26 cellular contexts compared by ENCODE assay signal in genomic region chr13:87903568-87903967, GRCh38.
"Had no signal": no experiment of that assay in that cellular context is flagged by ENCODE, and none has a peak within 500 bp of the region (broad histone marks: within the 10 kb centered on the region; RNA-seq: fewer than 3 reads in every experiment).

No MANE protein-coding gene starts in this region.

- H3K27me3 ChIP-seq: sigmoid colon, spleen, suprapubic skin, tibial artery, upper lobe of right lung had no signal

- H3K9me3 Mint-ChIP-seq: stimulated activated naive CD8-positive, alpha-beta T cell treated with anti-CD3 and anti-CD28 coated beads, Interleukin-15, Interleukin-2, amounts not matched to agents 100 ng/mL and 50 ng/mL, for 24 hours had no signal

- H3K36me3 ChIP-seq: left ventricle myocardium inferior, sigmoid colon, spleen, suprapubic skin, thoracic aorta, tibial artery, upper lobe of right lung had no signal

- H3K4me1 Mint-ChIP-seq: immature natural killer cell; naive thymus-derived CD4-positive, alpha-beta T cell; stimulated activated effector memory CD8-positive, alpha-beta T cell treated with anti-CD3 and anti-CD28 coated beads, Interleukin-12 subunit alpha, Interleukin-12 subunit beta, amount 100 ng/mL, for 72 hours had no signal

- H3K36me3 Mint-ChIP-seq: immature natural killer cell; naive thymus-derived CD4-positive, alpha-beta T cell; stimulated activated effector memory CD8-positive, alpha-beta T cell treated with anti-CD3 and anti-CD28 coated beads, Interleukin-12 subunit alpha, Interleukin-12 subunit beta, amount 100 ng/mL, for 72 hours had no signal

- H3K4me1 ChIP-seq: left ventricle myocardium inferior, sigmoid colon, spleen, suprapubic skin, tibial artery, upper lobe of right lung had no signal

- ATAC-seq: mucosa of descending colon; naive thymus-derived CD4-positive, alpha-beta T cell; natural killer cell treated with Interleukin-12 subunit alpha and Interleukin-12 subunit beta and Interleukin-15 and Interleukin-18, amount 100 ng/mL, for 72 hours; right cardiac atrium; stimulated activated effector memory CD8-positive, alpha-beta T cell treated with anti-CD3 and anti-CD28 coated beads, Interleukin-12 subunit alpha, Interleukin-12 subunit beta, amount 100 ng/mL, for 72 hours; upper lobe of right lung had no signal

- H3K9me3 ChIP-seq: mucosa of descending colon, sigmoid colon, suprapubic skin, thoracic aorta, tibial artery, upper lobe of right lung had no signal

- H3K4me3 ChIP-seq: left ventricle myocardium inferior, lung, mucosa of descending colon, sigmoid colon, spleen, suprapubic skin, thoracic aorta, tibial artery, upper lobe of right lung had no signal

- H3K4me3 Mint-ChIP-seq: immature natural killer cell; naive thymus-derived CD4-positive, alpha-beta T cell; natural killer cell treated with Interleukin-12 subunit alpha and Interleukin-12 subunit beta and Interleukin-15 and Interleukin-18, amount 100 ng/mL, for 72 hours; stimulated activated effector memory CD8-positive, alpha-beta T cell treated with anti-CD3 and anti-CD28 coated beads, Interleukin-12 subunit alpha, Interleukin-12 subunit beta, amount 100 ng/mL, for 72 hours; stimulated activated naive CD8-positive, alpha-beta T cell treated with anti-CD3 and anti-CD28 coated beads, Interleukin-15, Interleukin-2, amounts not matched to agents 100 ng/mL and 50 ng/mL, for 24 hours had no signal

- H3K27me3 Mint-ChIP-seq: natural killer cell treated with Interleukin-12 subunit alpha and Interleukin-12 subunit beta and Interleukin-15 and Interleukin-18, amount 100 ng/mL, for 72 hours; progenitor cell of endocrine pancreas; stimulated activated naive CD8-positive, alpha-beta T cell treated with anti-CD3 and anti-CD28 coated beads, Interleukin-15, Interleukin-2, amounts not matched to agents 100 ng/mL and 50 ng/mL, for 24 hours had no signal

- FAIRE-seq: islet of Langerhans, kidney, small intestine, urothelium cell line had no signal

- H3K27ac Mint-ChIP-seq: immature natural killer cell; naive thymus-derived CD4-positive, alpha-beta T cell; natural killer cell treated with Interleukin-12 subunit alpha and Interleukin-12 subunit beta and Interleukin-15 and Interleukin-18, amount 100 ng/mL, for 72 hours; progenitor cell of endocrine pancreas; stimulated activated effector memory CD8-positive, alpha-beta T cell treated with anti-CD3 and anti-CD28 coated beads, Interleukin-12 subunit alpha, Interleukin-12 subunit beta, amount 100 ng/mL, for 72 hours; stimulated activated naive CD8-positive, alpha-beta T cell treated with anti-CD3 and anti-CD28 coated beads, Interleukin-15, Interleukin-2, amounts not matched to agents 100 ng/mL and 50 ng/mL, for 24 hours had no signal

- DNase-seq: hippocampal formation; immature natural killer cell; kidney; left ventricle myocardium inferior; midbrain; mucosa of descending colon; naive thymus-derived CD4-positive, alpha-beta T cell; nucleus accumbens; right cardiac atrium; sigmoid colon; small intestine; spleen; stimulated activated CD4-positive, alpha-beta T cell treated with anti-CD3 and anti-CD28 coated beads, Interleukin-4, amount 100 ng/mL, for 24 hours; stimulated activated naive CD4-positive, alpha-beta T cell; tibial artery; trophoblast cell; upper lobe of right lung had no signal

- H3K27ac ChIP-seq: left ventricle myocardium inferior, sigmoid colon, spleen, suprapubic skin, thoracic aorta, tibial artery, upper lobe of right lung had no signal
